Comparison of ENCODE assay signal across 8 cellular contexts in the genomic region with DNA sequence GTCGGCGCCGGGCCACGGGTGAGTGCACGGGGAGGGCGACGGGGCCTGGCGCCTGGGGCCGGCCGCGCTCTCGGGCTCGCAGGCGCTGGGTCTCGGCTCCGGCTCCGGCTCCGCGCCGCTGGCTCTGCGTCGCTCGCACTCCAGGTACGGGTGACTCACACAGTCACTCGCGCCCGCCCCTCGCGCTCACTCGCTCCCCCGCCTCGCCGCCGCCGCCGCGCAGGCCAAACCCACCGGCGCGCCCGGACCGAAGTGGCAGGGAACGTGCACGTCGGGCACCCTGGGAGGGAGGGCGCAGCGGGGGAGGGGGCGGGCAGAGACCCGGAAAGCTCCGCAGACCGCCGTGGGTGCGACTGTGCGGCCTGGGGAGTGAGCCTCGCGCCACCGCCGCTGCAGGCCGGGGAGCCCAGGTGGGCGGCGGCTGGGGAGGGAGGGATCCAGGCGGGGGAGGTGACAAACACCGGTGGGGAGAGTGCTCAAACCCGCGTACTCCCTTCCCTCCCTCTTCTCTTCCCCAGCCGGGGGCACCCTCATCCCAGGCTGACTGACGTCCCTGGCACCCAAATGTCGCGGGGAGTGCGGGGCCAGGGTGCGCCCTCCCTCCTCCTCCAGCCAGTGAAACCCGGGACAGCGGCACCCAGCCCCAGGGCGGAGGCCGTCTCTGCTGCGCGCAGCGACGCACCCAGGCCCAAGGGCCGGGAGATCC.
DNase-seq lines count a peak whose midpoint lies in the region; ATAC-seq and TF ChIP-seq lines count a peak whose summit lies in the region.

No MANE protein-coding gene starts in this region.

- no peak overlapping the region for H3K27ac Mint-ChIP-seq in activated naive CD4-positive, alpha-beta T cell treated with anti-CD3 and anti-CD28 coated beads, Interleukin-2, amount 50 U/mL, for 72 hours

- TF ChIP-seq POLR2A in prostate gland (IDR thresholded peaks at IDR 0.05): peak; percentile 68

- H3K4me1 ChIP-seq in prostate gland (replicated peaks): no peaks in the 10 kb centered on the region

- peak; percentile 29 to 94 for ATAC-seq in activated naive CD4-positive, alpha-beta T cell treated with anti-CD3 and anti-CD28 coated beads, Interleukin-2, amount 50 U/mL, for 72 hours
- ATAC-seq in left cardiac atrium (peak; percentile 86 to 89), HG03457 (IDR thresholded peaks at IDR 0.05; ENCODE audit: unreplicated experiment) (no peak)

- DNase-seq in SIG-M5 treated with dmso at 0.1 percent for 504 hours (lab: John Stamatoyannopoulos, UW; ENCODE audit: unreplicated experiment): peak; percentile 6
- no peak for DNase-seq in SIG-M5 (lab: John Stamatoyannopoulos, UW)
- DNase-seq in NCI-H1105 (lab: John Stamatoyannopoulos, UW): peak; percentile 33
- peak in 1 of 2 donors; percentile 58 for DNase-seq in activated naive CD4-positive, alpha-beta T cell treated with anti-CD3 and anti-CD28 coated beads, Interleukin-2, amount 50 U/mL, for 72 hours (ENCODE audit: low spot score in 2 of 2)
- peak; percentile 40 for DNase-seq in left cardiac atrium
- DNase-seq in prostate gland (ENCODE audit: low spot score): peak; percentile 78
- no peak for DNase-seq in AG08396 (ENCODE audit: low spot score)

- 1% methylated on average over 39 of the region's 80 CpGs for WGBS in prostate gland

- H3K36me3 ChIP-seq in prostate gland: no peaks in the 10 kb centered on the region

- no peaks in the 10 kb centered on the region for H3K9me3 ChIP-seq in prostate gland

- H3K27ac ChIP-seq in prostate gland: peak overlapping the region; percentile 89 to 92

- no peak for TF ChIP-seq CTCF in prostate gland (IDR thresholded peaks at IDR 0.05)

- H3K9me3 Mint-ChIP-seq in activated naive CD4-positive, alpha-beta T cell treated with anti-CD3 and anti-CD28 coated beads, Interleukin-2, amount 50 U/mL, for 72 hours: no peaks in the 10 kb centered on the region

- H3K27me3 ChIP-seq in prostate gland (replicated peaks; ENCODE audit: insufficient read depth): no peaks in the 10 kb centered on the region

- peaks cover 0 to 8% of the 10 kb centered on the region in 2 donors for H3K36me3 Mint-ChIP-seq in activated naive CD4-positive, alpha-beta T cell treated with anti-CD3 and anti-CD28 coated beads, Interleukin-2, amount 50 U/mL, for 72 hours

- H3K4me3 ChIP-seq in prostate gland: peak overlapping the region; percentile 53 to 67

- intact Hi-C loops in left cardiac atrium (cut with DNase I): no loop called here
- intact Hi-C loops in prostate gland (cut with DNase I): loop anchor here (5.0 to 10.0 kb wide), 2 partner anchors 91 to 97 kb away; no protein-coding TSS in a partner anchor

Comparison
In these comparisons a context has a peak if more than half of its experiments do, and no peak if none do; other contexts are left out.
1. DNase-seq: peak in SIG-M5 treated with dmso at 0.1 percent for 504 hours (single experiment), NCI-H1105 (single experiment), left cardiac atrium (single experiment) and prostate gland (single experiment); none in SIG-M5 (single experiment) and AG08396 (single experiment).